In the genomic region with DNA sequence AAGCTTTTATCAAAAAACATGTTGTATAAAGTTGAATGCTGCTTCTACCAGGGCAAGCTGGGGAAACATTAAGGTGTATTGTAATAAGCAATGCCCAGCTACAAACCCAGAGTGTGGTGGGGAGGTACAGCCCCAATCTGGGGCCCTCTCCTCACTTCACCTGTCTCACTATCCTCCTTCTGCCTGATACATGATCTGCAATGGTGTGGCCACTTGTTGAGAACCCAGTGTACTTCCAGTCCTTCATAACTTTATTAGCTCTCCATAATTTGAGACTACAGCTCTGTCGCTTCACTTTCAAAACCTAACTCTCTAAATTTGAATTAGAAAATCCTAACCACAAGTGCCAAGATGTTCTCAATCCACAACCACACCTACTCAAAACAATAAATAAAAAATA, we compare ENCODE assay signal across 22 cellular contexts.
"Had no signal": no experiment of that assay in that cellular context is flagged by ENCODE, and none has a peak within 500 bp of the region (broad histone marks: within the 10 kb centered on the region; RNA-seq: fewer than 3 reads in every experiment).

No MANE protein-coding gene starts in this region.

- H3K36me3 Mint-ChIP-seq: brain had no signal

- H3K4me3 ChIP-seq: ascending aorta, MG63 had no signal

- H3K9me3 ChIP-seq: ascending aorta, MG63 had no signal

- H3K27ac ChIP-seq: ascending aorta had no signal

- ATAC-seq: activated CD8-positive, alpha-beta memory T cell treated with anti-CD3 and anti-CD28 coated beads, Interleukin-2, amount 10 ng/mL, durations not matched to agents 7 days and 5 days; activated naive CD4-positive, alpha-beta T cell treated with anti-CD3 and anti-CD28 coated beads, Interleukin-2, amount 50 U/mL, for 72 hours; activated naive CD8-positive, alpha-beta T cell treated with anti-CD3 and anti-CD28 coated beads, Interleukin-2, amount 50 U/mL, for 24 hours had no signal

- H3K4me1 Mint-ChIP-seq: activated CD4-positive, alpha-beta T cell treated with anti-CD3 and anti-CD28 coated beads, Interleukin-2, amount 10 ng/mL, durations not matched to agents 24 days and 14 days; activated CD8-positive, alpha-beta memory T cell treated with anti-CD3 and anti-CD28 coated beads, Interleukin-2, amount 10 ng/mL, durations not matched to agents 7 days and 5 days had no signal

- H3K36me3 ChIP-seq: ascending aorta, MG63 had no signal

- H3K4me1 ChIP-seq: ascending aorta had no signal

- H3K9me3 Mint-ChIP-seq: activated B cell treated with CpG ODN at 0.5 μM for 24 hours; activated CD4-positive, alpha-beta T cell treated with anti-CD3 and anti-CD28 coated beads, Interleukin-2, amount 10 ng/mL, durations not matched to agents 24 days and 14 days; activated T-cell treated with anti-CD3 and anti-CD28 coated beads, Interleukin-2, amount 50 U/mL, for 24 hours had no signal

- H3K27me3 Mint-ChIP-seq: activated B cell treated with CpG ODN at 0.5 μM for 24 hours; activated CD4-positive, alpha-beta T cell treated with anti-CD3 and anti-CD28 coated beads, Interleukin-2, amount 10 ng/mL, durations not matched to agents 24 days and 14 days; activated CD8-positive, alpha-beta memory T cell treated with anti-CD3 and anti-CD28 coated beads, Interleukin-2, amount 10 ng/mL, durations not matched to agents 7 days and 5 days; activated naive CD8-positive, alpha-beta T cell treated with anti-CD3 and anti-CD28 coated beads, Interleukin-2, amount 50 U/mL, for 24 hours; activated T-cell treated with anti-CD3 and anti-CD28 coated beads, Interleukin-2, amount 50 U/mL, for 24 hours; brain had no signal

- H3K27me3 ChIP-seq: ascending aorta, MG63 had no signal

- DNase-seq: activated B cell treated with CpG ODN at 0.5 μM for 24 hours; activated CD4-positive, alpha-beta T cell treated with anti-CD3 and anti-CD28 coated beads for 1 hour; activated CD4-positive, alpha-beta T cell treated with anti-CD3 and anti-CD28 coated beads, Interleukin-2, amount 10 ng/mL, durations not matched to agents 24 days and 14 days; activated CD4-positive, alpha-beta T cell treated with anti-CD3 and anti-CD28 coated beads, Interleukin-2, amount 50 U/mL, for 48 hours; activated CD8-positive, alpha-beta memory T cell treated with anti-CD3 and anti-CD28 coated beads, Interleukin-2, amount 10 ng/mL, durations not matched to agents 7 days and 5 days; activated effector memory CD4-positive, alpha-beta T cell treated with anti-CD3 and anti-CD28 coated beads, Interleukin-2, amount 50 U/mL, for 16 hours; activated naive CD4-positive, alpha-beta T cell treated with Interleukin-2 at 50 U/mL for 16 hours; activated naive CD8-positive, alpha-beta T cell treated with anti-CD3 and anti-CD28 coated beads, Interleukin-2, amount 50 U/mL, for 24 hours; activated T-cell treated with anti-CD3 and anti-CD28 coated beads, Interleukin-2, amount 50 U/mL, for 24 hours; amniotic stem cell; MG63; NCI-H1105; NCI-H1436; NCI-H1694 treated with DMSO at 0.1 percent for 48 hours; NCI-H2029 treated with DMSO at 0.1 percent for 48 hours; NCI-H446; SHP77 treated with DMSO at 0.1 percent for 48 hours; T-helper 9 cell had no signal

- H3K4me3 Mint-ChIP-seq: activated B cell treated with CpG ODN at 0.5 μM for 24 hours; activated CD4-positive, alpha-beta T cell treated with anti-CD3 and anti-CD28 coated beads, Interleukin-2, amount 10 ng/mL, durations not matched to agents 24 days and 14 days; activated CD8-positive, alpha-beta memory T cell treated with anti-CD3 and anti-CD28 coated beads, Interleukin-2, amount 10 ng/mL, durations not matched to agents 7 days and 5 days; activated naive CD8-positive, alpha-beta T cell treated with anti-CD3 and anti-CD28 coated beads, Interleukin-2, amount 50 U/mL, for 24 hours; activated T-cell treated with anti-CD3 and anti-CD28 coated beads, Interleukin-2, amount 50 U/mL, for 24 hours; brain; T-helper 1 cell treated with Interleukin-12 subunit alpha and Interleukin-12 subunit beta and Interleukin-4 antibody, amounts not matched to agents 30 μg/mL and 1 μg/mL, for 36 hours had no signal

- H3K27ac Mint-ChIP-seq: activated B cell treated with CpG ODN at 0.5 μM for 24 hours; activated CD4-positive, alpha-beta T cell treated with anti-CD3 and anti-CD28 coated beads, Interleukin-2, amount 10 ng/mL, durations not matched to agents 24 days and 14 days; activated CD8-positive, alpha-beta memory T cell treated with anti-CD3 and anti-CD28 coated beads, Interleukin-2, amount 10 ng/mL, durations not matched to agents 7 days and 5 days; activated naive CD4-positive, alpha-beta T cell treated with anti-CD3 and anti-CD28 coated beads, Interleukin-2, amount 50 U/mL, for 72 hours; activated naive CD8-positive, alpha-beta T cell treated with anti-CD3 and anti-CD28 coated beads, Interleukin-2, amount 50 U/mL, for 24 hours; activated T-cell treated with anti-CD3 and anti-CD28 coated beads, Interleukin-2, amount 50 U/mL, for 24 hours; T-helper 1 cell treated with Interleukin-12 subunit alpha and Interleukin-12 subunit beta and Interleukin-4 antibody, amounts not matched to agents 30 μg/mL and 1 μg/mL, for 36 hours had no signal
